Comparison of ENCODE assay signal across 30 cellular contexts in genomic region chr19:14317157-14317556, GRCh38.
"Had no signal": no experiment of that assay in that cellular context is flagged by ENCODE, and none has a peak within 500 bp of the region (broad histone marks: within the 10 kb centered on the region; RNA-seq: fewer than 3 reads in every experiment).

No MANE protein-coding gene starts in this region.

- H3K27ac Mint-ChIP-seq: natural killer cell treated with Interleukin-12 subunit alpha and Interleukin-12 subunit beta and Interleukin-15 and Interleukin-18, amount 100 ng/mL, for 72 hours; nephron progenitor cell; progenitor cell of endocrine pancreas; stimulated activated effector memory CD8-positive, alpha-beta T cell treated with anti-CD3 and anti-CD28 coated beads, Interleukin-12 subunit alpha, Interleukin-12 subunit beta, amount 100 ng/mL, for 72 hours; stimulated activated naive B cell treated with anti-CD40 and anti-IgM and Interleukin-4, amounts not matched to agents 10 μg/mL and 1 μg/mL and 100 μg/mL, for 72 hours; stimulated activated naive CD8-positive, alpha-beta T cell treated with anti-CD3 and anti-CD28 coated beads, Interleukin-15, Interleukin-2, amounts not matched to agents 100 ng/mL and 50 ng/mL, for 24 hours; type B pancreatic cell had no signal

- H3K36me3 Mint-ChIP-seq: naive thymus-derived CD8-positive, alpha-beta T cell; natural killer cell treated with Interleukin-12 subunit alpha and Interleukin-12 subunit beta and Interleukin-15 and Interleukin-18, amount 100 ng/mL, for 72 hours; stimulated activated effector memory CD8-positive, alpha-beta T cell treated with anti-CD3 and anti-CD28 coated beads, Interleukin-12 subunit alpha, Interleukin-12 subunit beta, amount 100 ng/mL, for 72 hours had no signal

- H3K9me3 ChIP-seq: neutrophil, ovary, right lobe of liver, thoracic aorta, thyroid gland, upper lobe of right lung, uterus had no signal

- H3K9ac ChIP-seq: parathyroid adenoma had no signal

- H3K36me3 ChIP-seq: neutrophil, ovary, right lobe of liver, sigmoid colon, stomach, thoracic aorta, thyroid gland, tibial nerve, upper lobe of right lung, uterus had no signal

- H3K4me3 Mint-ChIP-seq: naive B cell; naive thymus-derived CD8-positive, alpha-beta T cell; natural killer cell treated with Interleukin-12 subunit alpha and Interleukin-12 subunit beta and Interleukin-15 and Interleukin-18, amount 100 ng/mL, for 72 hours; nephron progenitor cell; neural crest cell; stimulated activated effector memory CD8-positive, alpha-beta T cell treated with anti-CD3 and anti-CD28 coated beads, Interleukin-12 subunit alpha, Interleukin-12 subunit beta, amount 100 ng/mL, for 72 hours; stimulated activated naive B cell treated with anti-CD40 and anti-IgM and Interleukin-4, amounts not matched to agents 10 μg/mL and 1 μg/mL and 100 μg/mL, for 72 hours; stimulated activated naive CD8-positive, alpha-beta T cell treated with anti-CD3 and anti-CD28 coated beads, Interleukin-15, Interleukin-2, amounts not matched to agents 100 ng/mL and 50 ng/mL, for 24 hours; type B pancreatic cell had no signal

- H3K4me3 ChIP-seq: ovary, psoas muscle, right lobe of liver, sigmoid colon, stomach, thoracic aorta, thyroid gland, tibial nerve, upper lobe of right lung, uterus had no signal

- H3K27ac ChIP-seq: neutrophil, ovary, parathyroid adenoma, psoas muscle, right lobe of liver, sigmoid colon, stomach, thoracic aorta, thyroid gland, tibial nerve, upper lobe of right lung, uterus had no signal

- DNase-seq: naive B cell; naive thymus-derived CD8-positive, alpha-beta T cell; nephron progenitor cell; nucleus accumbens; ovary; psoas muscle; right cardiac atrium; right lobe of liver; sigmoid colon; small intestine; stimulated activated CD4-positive, alpha-beta T cell treated with anti-CD3 and anti-CD28 coated beads, Interleukin-15, amount 100 ng/mL, for 24 hours; stimulated activated CD4-positive, alpha-beta T cell treated with anti-CD3 and anti-CD28 coated beads, Interleukin-2, amount 100 ng/mL, for 24 hours; stimulated activated CD4-positive, alpha-beta T cell treated with anti-CD3 and anti-CD28 coated beads, Interleukin-2, amount 100 ng/mL, for 48 hours; stimulated activated CD4-positive, alpha-beta T cell treated with anti-CD3 and anti-CD28 coated beads, Interleukin-4, amount 100 ng/mL, for 24 hours; stimulated activated naive B cell treated with anti-CD40 and anti-IgM and Interleukin-4, amounts not matched to agents 10 μg/mL and 1 μg/mL and 100 μg/mL, for 72 hours; stimulated activated naive CD4-positive, alpha-beta T cell treated with Interleukin-2 at 50 U/mL for 16 hours; stomach; thyroid gland; upper lobe of right lung; uterus had no signal

- H3K79me2 ChIP-seq: parathyroid adenoma had no signal

- H3K9me3 Mint-ChIP-seq: naive thymus-derived CD8-positive, alpha-beta T cell; natural killer cell treated with Interleukin-12 subunit alpha and Interleukin-12 subunit beta and Interleukin-15 and Interleukin-18, amount 100 ng/mL, for 72 hours; neural crest cell; stimulated activated effector memory CD8-positive, alpha-beta T cell treated with anti-CD3 and anti-CD28 coated beads, Interleukin-12 subunit alpha, Interleukin-12 subunit beta, amount 100 ng/mL, for 72 hours; stimulated activated naive CD8-positive, alpha-beta T cell treated with anti-CD3 and anti-CD28 coated beads, Interleukin-15, Interleukin-2, amounts not matched to agents 100 ng/mL and 50 ng/mL, for 24 hours had no signal

- H3K27me3 Mint-ChIP-seq: naive B cell; naive thymus-derived CD8-positive, alpha-beta T cell; progenitor cell of endocrine pancreas; stimulated activated naive B cell treated with anti-CD40 and anti-IgM and Interleukin-4, amounts not matched to agents 10 μg/mL and 1 μg/mL and 100 μg/mL, for 72 hours; stimulated activated naive CD8-positive, alpha-beta T cell treated with anti-CD3 and anti-CD28 coated beads, Interleukin-15, Interleukin-2, amounts not matched to agents 100 ng/mL and 50 ng/mL, for 24 hours; type B pancreatic cell had no signal

- H2AFZ ChIP-seq: parathyroid adenoma had no signal

- H3K27me3 ChIP-seq: neutrophil, ovary, right lobe of liver, sigmoid colon, thyroid gland, tibial nerve, upper lobe of right lung, uterus had no signal

- H3K4me1 Mint-ChIP-seq: neural crest cell; stimulated activated naive B cell treated with anti-CD40 and anti-IgM and Interleukin-4, amounts not matched to agents 10 μg/mL and 1 μg/mL and 100 μg/mL, for 72 hours had no signal

- H3K4me1 ChIP-seq: parathyroid adenoma, psoas muscle, right lobe of liver, sigmoid colon, stomach, thyroid gland, tibial nerve, upper lobe of right lung, uterus had no signal
